ENCODE assay signal across 1 cellular context in the genomic region with DNA sequence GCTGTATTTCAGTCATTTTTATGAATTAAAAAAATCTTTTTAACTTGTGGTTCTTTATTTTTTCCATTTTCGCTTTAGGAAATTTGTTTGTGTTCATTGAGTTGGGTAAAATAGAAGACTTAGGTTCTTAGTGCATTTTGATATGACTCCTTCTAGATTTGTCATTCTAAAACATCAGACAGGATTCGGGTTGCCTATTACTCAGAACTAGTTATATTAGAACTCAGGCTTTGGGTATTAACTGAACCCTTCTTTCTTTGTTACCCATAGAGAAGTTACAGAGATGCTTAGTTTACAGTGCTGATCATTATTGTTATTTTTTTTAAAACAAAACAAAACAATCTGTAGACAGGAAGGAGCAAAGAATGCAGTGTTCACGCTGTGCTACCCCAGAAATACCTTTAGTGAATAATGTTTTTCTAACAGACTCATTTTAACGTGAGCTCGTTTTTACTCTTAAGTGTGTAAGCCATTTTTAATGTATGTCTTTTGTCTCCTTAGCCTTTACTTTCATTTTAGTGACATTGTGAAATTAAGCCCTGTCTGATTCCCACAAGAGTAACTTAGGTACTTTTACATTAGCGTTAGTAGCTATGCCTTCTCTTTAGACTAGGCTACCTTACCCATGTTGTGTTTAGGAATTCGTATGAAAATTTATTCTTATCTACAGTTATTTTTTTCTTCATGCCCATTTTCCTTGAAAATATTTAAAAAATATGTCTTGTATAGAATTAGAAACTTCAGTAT.
TF ChIP-seq lines count a peak whose summit lies in the region.

No MANE protein-coding gene starts in this region.

TF ChIP-seq in endothelial cell of umbilical vein, 7 proteins besides CTCF, POLR2A, EP300 and RAD21:
- TF ChIP-seq JUN (IDR thresholded peaks at IDR 0.05; ENCODE audit: borderline replicate concordance, insufficient read depth, insufficient read length, low read depth) (no peak), GATA2 (IDR thresholded peaks at IDR 0.05; ENCODE audit: insufficient read depth, insufficient read length, low read depth, low read length) (no peak), FOS (IDR thresholded peaks at IDR 0.05; ENCODE audit: borderline replicate concordance, insufficient read depth, low read length) (no peak), EZH2 (IDR thresholded peaks at IDR 0.05; ENCODE audit: borderline replicate concordance, low read depth, low read length, severe bottlenecking) (no peak), POLR2AphosphoS5 (IDR thresholded peaks at IDR 0.05; ENCODE audit: insufficient read depth, low read depth, low read length) (no peak)
- TF ChIP-seq, protein P1, sequence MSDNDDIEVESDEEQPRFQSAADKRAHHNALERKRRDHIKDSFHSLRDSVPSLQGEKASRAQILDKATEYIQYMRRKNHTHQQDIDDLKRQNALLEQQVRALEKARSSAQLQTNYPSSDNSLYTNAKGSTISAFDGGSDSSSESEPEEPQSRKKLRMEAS (IDR thresholded peaks at IDR 0.05; ENCODE audit: insufficient read depth, insufficient read length) = no peak
